In genomic region chr3:38247366-38248035, GRCh38 we compare ENCODE assay signal across 10 cellular contexts. TPM values are rescaled to one million over a fixed set of nuclear protein-coding genes. Genes with fewer than 3 reads are reported as not detected.
DNase-seq lines count a peak whose midpoint lies in the region; ATAC-seq, FAIRE-seq and TF ChIP-seq lines count a peak whose summit lies in the region.
"Had no signal": no experiment of that assay in that cellular context is flagged by ENCODE, and none has a peak within 500 bp of the region (broad histone marks: within the 10 kb centered on the region; RNA-seq: fewer than 3 reads in every experiment).

No MANE protein-coding gene starts in this region.

- H3K36me3 ChIP-seq in hepatocyte (replicated peaks; ENCODE audit: insufficient read depth, low read depth) = no peaks in the 10 kb centered on the region

- H3K27me3 Mint-ChIP-seq in activated naive CD4-positive, alpha-beta T cell treated with anti-CD3 and anti-CD28 coated beads, Interleukin-2, amount 50 U/mL, for 24 hours = no peaks in the 10 kb centered on the region
- H3K27me3 Mint-ChIP-seq: CD8-positive, alpha-beta memory T cell had no signal

- peaks cover 13% of the 10 kb centered on the region for H3K36me3 Mint-ChIP-seq in activated naive CD4-positive, alpha-beta T cell treated with anti-CD3 and anti-CD28 coated beads, Interleukin-2, amount 50 U/mL, for 24 hours

- no peaks in the 10 kb centered on the region for H3K9me3 Mint-ChIP-seq in activated naive CD4-positive, alpha-beta T cell treated with anti-CD3 and anti-CD28 coated beads, Interleukin-2, amount 50 U/mL, for 24 hours
- H3K9me3 Mint-ChIP-seq: CD8-positive, alpha-beta memory T cell had no signal

- no peaks in the 10 kb centered on the region for H4K20me1 ChIP-seq in hepatocyte (ENCODE audit: insufficient read depth, poor library complexity, severe bottlenecking)

- H3K79me2 ChIP-seq in hepatocyte = no peaks in the 10 kb centered on the region

- DNase-seq in activated naive CD4-positive, alpha-beta T cell treated with anti-CD3 and anti-CD28 coated beads, Interleukin-2, amount 50 U/mL, for 16 hours = no peak
- DNase-seq in amniotic epithelial cell (ENCODE audit: low read depth) (peak; percentile 85), hepatocyte (ENCODE audit: low spot score) (peak; percentile 26), urothelium cell line (ENCODE audit: low spot score) (peak; percentile 35), NCI-H748 (lab: John Stamatoyannopoulos, UW; ENCODE audit: unreplicated experiment) (no peak), NCI-H2171 (lab: John Stamatoyannopoulos, UW) (no peak)
- DNase-seq: CD8-positive, alpha-beta memory T cell; T-helper 9 cell had no signal

- peaks cover 7% of the 10 kb centered on the region for H3K4me1 Mint-ChIP-seq in activated naive CD4-positive, alpha-beta T cell treated with anti-CD3 and anti-CD28 coated beads, Interleukin-2, amount 50 U/mL, for 24 hours

- no peak overlapping the region for H3K4me2 ChIP-seq in hepatocyte

- H3K4me3 ChIP-seq in hepatocyte = no peak overlapping the region

- ATAC-seq in HG03439 (IDR thresholded peaks at IDR 0.05; ENCODE audit: unreplicated experiment) = no peak

- no peaks in the 10 kb centered on the region for H3K27me3 ChIP-seq in hepatocyte

- H3K4me1 ChIP-seq in hepatocyte (ENCODE audit: insufficient read depth) = no peaks in the 10 kb centered on the region

- no peak for FAIRE-seq in urothelium cell line (lab: Jason Lieb, UNC)

- H3K27ac ChIP-seq in hepatocyte = no peak overlapping the region

- no peak overlapping the region for H2AFZ ChIP-seq in hepatocyte

- H3K27ac Mint-ChIP-seq in activated naive CD4-positive, alpha-beta T cell treated with anti-CD3 and anti-CD28 coated beads, Interleukin-2, amount 50 U/mL, for 24 hours = peak overlapping the region; percentile 66

- TF ChIP-seq CTCF in hepatocyte (IDR thresholded peaks at IDR 0.05; ENCODE audit: poor library complexity) = peak; percentile 17

- H3K9me2 ChIP-seq in hepatocyte (replicated peaks; ENCODE audit: insufficient read depth) = no peaks in the 10 kb centered on the region

- no peak overlapping the region for H3K4me3 Mint-ChIP-seq in activated naive CD4-positive, alpha-beta T cell treated with anti-CD3 and anti-CD28 coated beads, Interleukin-2, amount 50 U/mL, for 24 hours
- H3K4me3 Mint-ChIP-seq: CD8-positive, alpha-beta memory T cell had no signal

- no peaks in the 10 kb centered on the region for H3K9me3 ChIP-seq in hepatocyte (ENCODE audit: low read depth)

RNA-seq across cellular contexts. Expression of gene SLC22A13, which starts 18.1 kb away (rescaled TPM):
- total RNA-seq in hepatocyte = 0.77 TPM in 1 of 2 replicates, not detected in the other
- 0.33 TPM in 1 of 2 replicates, not detected in the other for polyA plus RNA-seq in hepatocyte

RNA-seq across cellular contexts. Expression of gene SLC22A14, which starts 34.6 kb away (rescaled TPM):
- total RNA-seq in hepatocyte = 0.20 and 0.57 TPM in 2 replicates
- 0.64 TPM in 1 of 2 replicates, not detected in the other for polyA plus RNA-seq in hepatocyte
- total RNA-seq: CD8-positive, alpha-beta memory T cell had no signal
- polyA plus RNA-seq: CD8-positive, alpha-beta memory T cell had no signal

Comparison
In these comparisons a context has a peak if more than half of its experiments do, and no peak if none do; other contexts are left out.
1. DNase-seq: peak in amniotic epithelial cell (single experiment), hepatocyte (single experiment) and urothelium cell line (single experiment); none in activated naive CD4-positive, alpha-beta T cell treated with anti-CD3 and anti-CD28 coated beads, Interleukin-2, amount 50 U/mL, for 16 hours (single experiment), NCI-H748 (single experiment) and NCI-H2171 (single experiment).